In genomic region chr6:131851049-131851769, GRCh38 we compare ENCODE assay signal across 32 cellular contexts.
"Had no signal": no experiment of that assay in that cellular context is flagged by ENCODE, and none has a peak within 500 bp of the region (broad histone marks: within the 10 kb centered on the region; RNA-seq: fewer than 3 reads in every experiment).

No MANE protein-coding gene starts in this region.

- H3K27me3 ChIP-seq: adrenal gland, body of pancreas, colonic mucosa, esophagus squamous epithelium, gastroesophageal sphincter had no signal

- H3K9me3 Mint-ChIP-seq: activated CD4-positive, alpha-beta memory T cell treated with anti-CD3 and anti-CD28 coated beads for 36 hours; activated CD4-positive, alpha-beta T cell treated with anti-CD3 and anti-CD28 coated beads, Interleukin-2, amount 10 ng/mL, durations not matched to agents 24 days and 14 days; activated naive CD4-positive, alpha-beta T cell treated with anti-CD3 and anti-CD28 coated beads for 36 hours; activated naive CD4-positive, alpha-beta T cell treated with anti-CD3 and anti-CD28 coated beads, Interleukin-2, amount 50 U/mL, for 24 hours; activated naive CD8-positive, alpha-beta T cell treated with anti-CD3 and anti-CD28 coated beads for 36 hours; activated naive CD8-positive, alpha-beta T cell treated with anti-CD3 and anti-CD28 coated beads, Interleukin-2, amount 50 U/mL, for 24 hours; activated T-helper 1 cell treated with anti-CD3 and anti-CD28 coated beads, Interleukin-12 subunit alpha, Interleukin-12 subunit beta, Interleukin-2, Interleukin-4 antibody, amounts not matched to agents 30 ng/mL and 10 ng/mL and 1 ng/mL, durations not matched to agents 14 hours and 24 hours and 36 hours; activated T-helper 2 cell treated with anti-CD3 and anti-CD28 coated beads, Interferon-gamma antibody, Interleukin-2, Interleukin-4, amounts not matched to agents 10 μg/mL and 5 μg/mL and 100 μg/mL, durations not matched to agents 14 hours and 24 hours and 36 hours had no signal

- H3K4me1 ChIP-seq: adrenal gland, colonic mucosa, esophagus squamous epithelium, gastroesophageal sphincter had no signal

- H3K27ac ChIP-seq: adrenal gland, body of pancreas, colonic mucosa, epithelial cell of prostate, esophagus squamous epithelium, gastroesophageal sphincter had no signal

- H3K36me3 ChIP-seq: adrenal gland, colonic mucosa, esophagus squamous epithelium had no signal

- H3K4me3 Mint-ChIP-seq: activated CD4-positive, alpha-beta memory T cell treated with anti-CD3 and anti-CD28 coated beads for 36 hours; activated CD4-positive, alpha-beta T cell treated with anti-CD3 and anti-CD28 coated beads for 36 hours; activated CD4-positive, alpha-beta T cell treated with anti-CD3 and anti-CD28 coated beads, Interleukin-2, amount 10 ng/mL, durations not matched to agents 24 days and 14 days; activated CD8-positive, alpha-beta memory T cell treated with anti-CD3 and anti-CD28 coated beads, Interleukin-2, amount 10 ng/mL, durations not matched to agents 7 days and 5 days; activated CD8-positive, alpha-beta T cell treated with anti-CD3 and anti-CD28 coated beads, Interleukin-2, amount 10 ng/mL, durations not matched to agents 7 days and 5 days; activated naive CD4-positive, alpha-beta T cell treated with anti-CD3 and anti-CD28 coated beads for 36 hours; activated naive CD4-positive, alpha-beta T cell treated with anti-CD3 and anti-CD28 coated beads, Interleukin-2, amount 50 U/mL, for 24 hours; activated naive CD8-positive, alpha-beta T cell treated with anti-CD3 and anti-CD28 coated beads for 36 hours; activated naive CD8-positive, alpha-beta T cell treated with anti-CD3 and anti-CD28 coated beads, Interleukin-2, amount 50 U/mL, for 24 hours; activated T-helper 1 cell treated with anti-CD3 and anti-CD28 coated beads, Interleukin-12 subunit alpha, Interleukin-12 subunit beta, Interleukin-2, Interleukin-4 antibody, amounts not matched to agents 30 ng/mL and 10 ng/mL and 1 ng/mL, durations not matched to agents 14 hours and 24 hours and 36 hours had no signal

- H3K4me3 ChIP-seq: adrenal gland, body of pancreas, colonic mucosa, esophagus squamous epithelium, gastroesophageal sphincter had no signal

- H3K4me1 Mint-ChIP-seq: activated CD4-positive, alpha-beta T cell treated with anti-CD3 and anti-CD28 coated beads for 36 hours; activated CD4-positive, alpha-beta T cell treated with anti-CD3 and anti-CD28 coated beads, Interleukin-2, amount 10 ng/mL, durations not matched to agents 24 days and 14 days; activated CD8-positive, alpha-beta memory T cell treated with anti-CD3 and anti-CD28 coated beads, Interleukin-2, amount 10 ng/mL, durations not matched to agents 7 days and 5 days; activated naive CD4-positive, alpha-beta T cell treated with anti-CD3 and anti-CD28 coated beads, Interleukin-2, amount 50 U/mL, for 24 hours; activated naive CD8-positive, alpha-beta T cell treated with anti-CD3 and anti-CD28 coated beads for 36 hours; activated naive CD8-positive, alpha-beta T cell treated with anti-CD3 and anti-CD28 coated beads, Interleukin-2, amount 50 U/mL, for 24 hours had no signal

- FAIRE-seq: endometrium, endothelial cell of umbilical vein had no signal

- H3K36me3 Mint-ChIP-seq: activated CD4-positive, alpha-beta memory T cell treated with anti-CD3 and anti-CD28 coated beads for 36 hours; activated CD8-positive, alpha-beta memory T cell treated with anti-CD3 and anti-CD28 coated beads, Interleukin-2, amount 10 ng/mL, durations not matched to agents 7 days and 5 days; activated naive CD4-positive, alpha-beta T cell treated with anti-CD3 and anti-CD28 coated beads, Interleukin-2, amount 50 U/mL, for 24 hours; activated naive CD8-positive, alpha-beta T cell treated with anti-CD3 and anti-CD28 coated beads for 36 hours had no signal

- H3K9me3 ChIP-seq: adrenal gland, body of pancreas, colonic mucosa, esophagus squamous epithelium, gastroesophageal sphincter had no signal

- DNase-seq: activated CD4-positive, alpha-beta memory T cell treated with anti-CD3 and anti-CD28 coated beads for 36 hours; activated CD4-positive, alpha-beta T cell treated with anti-CD3 and anti-CD28 coated beads for 36 hours; activated CD4-positive, alpha-beta T cell treated with anti-CD3 and anti-CD28 coated beads, Interleukin-2, amount 10 ng/mL, durations not matched to agents 24 days and 14 days; activated CD4-positive, CD25-positive, alpha-beta regulatory T cell; activated CD4-positive, CD25-positive, alpha-beta regulatory T cell treated with anti-CD3 and anti-CD28 coated beads, Interleukin-2, amount 50 U/mL, for 72 hours; activated CD8-positive, alpha-beta memory T cell treated with anti-CD3 and anti-CD28 coated beads, Interleukin-2, amount 10 ng/mL, durations not matched to agents 7 days and 5 days; activated CD8-positive, alpha-beta memory T cell treated with anti-CD3 and anti-CD28 coated beads, Interleukin-2, amount 50 U/mL, for 4 hours; activated CD8-positive, alpha-beta T cell treated with anti-CD3 and anti-CD28 coated beads, Interleukin-2, amount 10 ng/mL, durations not matched to agents 7 days and 5 days; activated effector memory CD4-positive, alpha-beta T cell treated with anti-CD3 and anti-CD28 coated beads, Interleukin-2, amount 50 U/mL, for 16 hours; activated naive CD4-positive, alpha-beta T cell treated with anti-CD3 and anti-CD28 coated beads for 36 hours; activated naive CD8-positive, alpha-beta T cell treated with anti-CD3 and anti-CD28 coated beads for 36 hours; activated naive CD8-positive, alpha-beta T cell treated with anti-CD3 and anti-CD28 coated beads, Interleukin-2, amount 50 U/mL, for 24 hours; activated T-cell treated with anti-CD3 and anti-CD28 coated beads, Interleukin-2, amount 50 U/mL, for 1 hour; activated T-cell treated with anti-CD3 and anti-CD28 coated beads, Interleukin-2, amount 50 U/mL, for 48 hours; adrenal gland; amygdala; aorta; central memory CD4-positive, alpha-beta T cell; cerebellar nuclear complex; colonic mucosa; effector CD8-positive, alpha-beta T cell; esophagus squamous epithelium; foreskin melanocyte; T-helper 2 cell had no signal

- ATAC-seq: activated CD4-positive, alpha-beta T cell treated with anti-CD3 and anti-CD28 coated beads for 36 hours; activated CD8-positive, alpha-beta memory T cell treated with anti-CD3 and anti-CD28 coated beads, Interleukin-2, amount 10 ng/mL, durations not matched to agents 7 days and 5 days; activated CD8-positive, alpha-beta T cell treated with anti-CD3 and anti-CD28 coated beads, Interleukin-2, amount 10 ng/mL, durations not matched to agents 7 days and 5 days; activated naive CD8-positive, alpha-beta T cell treated with anti-CD3 and anti-CD28 coated beads, Interleukin-2, amount 50 U/mL, for 24 hours; body of pancreas; gastroesophageal sphincter had no signal

- H3K27ac Mint-ChIP-seq: activated CD4-positive, alpha-beta memory T cell treated with anti-CD3 and anti-CD28 coated beads for 36 hours; activated CD4-positive, alpha-beta T cell treated with anti-CD3 and anti-CD28 coated beads for 36 hours; activated CD4-positive, alpha-beta T cell treated with anti-CD3 and anti-CD28 coated beads, Interleukin-2, amount 10 ng/mL, durations not matched to agents 24 days and 14 days; activated CD8-positive, alpha-beta memory T cell treated with anti-CD3 and anti-CD28 coated beads, Interleukin-2, amount 10 ng/mL, durations not matched to agents 7 days and 5 days; activated CD8-positive, alpha-beta T cell treated with anti-CD3 and anti-CD28 coated beads, Interleukin-2, amount 10 ng/mL, durations not matched to agents 7 days and 5 days; activated naive CD4-positive, alpha-beta T cell treated with anti-CD3 and anti-CD28 coated beads for 36 hours; activated naive CD4-positive, alpha-beta T cell treated with anti-CD3 and anti-CD28 coated beads, Interleukin-2, amount 50 U/mL, for 24 hours; activated naive CD8-positive, alpha-beta T cell treated with anti-CD3 and anti-CD28 coated beads for 36 hours; activated naive CD8-positive, alpha-beta T cell treated with anti-CD3 and anti-CD28 coated beads, Interleukin-2, amount 50 U/mL, for 24 hours; activated T-helper 1 cell treated with anti-CD3 and anti-CD28 coated beads, Interleukin-12 subunit alpha, Interleukin-12 subunit beta, Interleukin-2, Interleukin-4 antibody, amounts not matched to agents 30 ng/mL and 10 ng/mL and 1 ng/mL, durations not matched to agents 14 hours and 24 hours and 36 hours; activated T-helper 2 cell treated with anti-CD3 and anti-CD28 coated beads, Interferon-gamma antibody, Interleukin-2, Interleukin-4, amounts not matched to agents 10 μg/mL and 5 μg/mL and 100 μg/mL, durations not matched to agents 14 hours and 24 hours and 36 hours had no signal
